8 cellular contexts compared by ENCODE assay signal in the genomic region with DNA sequence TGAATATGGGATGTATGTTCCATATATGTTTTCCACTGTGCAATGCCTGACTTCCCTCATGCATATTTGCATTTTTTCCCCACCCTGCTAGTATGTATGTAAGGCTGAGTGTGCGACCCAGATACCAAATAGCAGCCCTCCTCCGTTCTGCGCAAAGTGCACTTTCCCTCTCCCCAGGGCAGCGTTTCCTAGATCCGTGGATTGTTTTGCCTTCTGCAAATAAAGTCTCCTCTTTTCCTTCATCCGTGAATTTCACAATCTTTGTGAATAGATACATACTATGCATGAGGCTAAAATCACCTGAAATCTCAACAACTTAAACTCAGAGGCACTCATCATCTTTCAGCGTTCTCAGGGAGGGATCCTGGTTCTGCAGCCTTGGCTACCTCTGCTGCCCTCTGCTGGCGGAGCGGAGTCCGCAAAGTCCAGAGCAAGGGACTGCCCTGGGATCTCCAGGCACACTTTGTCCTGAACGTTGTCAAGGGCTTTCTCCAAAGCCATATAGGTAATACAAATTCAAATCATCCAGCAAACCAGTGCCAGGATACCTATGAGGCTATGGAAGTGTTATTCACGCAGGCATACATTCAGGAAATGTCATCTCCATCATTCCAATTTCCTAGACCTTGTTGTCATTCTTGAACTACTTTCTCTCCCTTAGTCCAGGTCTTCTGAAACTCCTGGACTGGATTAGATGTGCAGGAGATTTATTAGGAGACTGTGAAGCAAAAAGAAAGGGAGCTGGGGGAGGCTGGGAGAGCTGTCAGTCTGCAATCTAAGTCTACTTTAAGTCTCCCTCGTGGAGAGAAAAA. TPM values are rescaled to one million over a fixed set of nuclear protein-coding genes. Genes with fewer than 3 reads are reported as not detected.
DNase-seq lines count a peak whose midpoint lies in the region; ATAC-seq lines count a peak whose summit lies in the region.

No MANE protein-coding gene starts in this region.

- no peaks in the 10 kb centered on the region for H3K79me1 ChIP-seq in mesenchymal stem cell (replicated peaks; ENCODE audit: low read length, poor library complexity, severe bottlenecking)

- no peaks in the 10 kb centered on the region for H3K9me3 ChIP-seq in mesenchymal stem cell (ENCODE audit: control insufficient read depth, low read length)

- no peak overlapping the region for H3K23ac ChIP-seq in mesenchymal stem cell (ENCODE audit: low read length in 2 of 2)

- no peak overlapping the region for H3K4me3 ChIP-seq in mesenchymal stem cell (ENCODE audit: insufficient read depth in 1 of 2, low read depth in 1 of 2, low read length in 2 of 2)

- DNase-seq in AG08396 (ENCODE audit: low spot score) (peak; percentile 86), NCI-H2196 treated with DMSO at 0.1 percent for 48 hours (lab: John Stamatoyannopoulos, UW; ENCODE audit: unreplicated experiment) (peak; percentile 27), ecto neural progenitor cell (ENCODE audit: low spot score) (peak; percentile 73), mesenchymal stem cell (peak; percentile 60)
- DNase-seq in activated CD4-positive, alpha-beta T cell treated with anti-CD3 and anti-CD28 coated beads, Interleukin-2, amount 50 U/mL, for 24 hours (ENCODE audit: low read depth in 1 of 2, low spot score in 1 of 2) = peak; percentile 63 to 67
- DNase-seq in stimulated activated CD8-positive, alpha-beta memory T cell treated with anti-CD3 and anti-CD28 coated beads, Interleukin-15, amount 100 ng/mL, for 4 hours (ENCODE audit: low read depth in 2 of 2) = peak; percentile 27 to 51

- no peak overlapping the region for H2BK15ac ChIP-seq in mesenchymal stem cell (ENCODE audit: low read depth, poor library complexity, severe bottlenecking)

- H3K9ac ChIP-seq in mesenchymal stem cell (ENCODE audit: low read length) = no peak overlapping the region

- no peak overlapping the region for H2AFZ ChIP-seq in mesenchymal stem cell (ENCODE audit: low read depth, low read length)

- ATAC-seq in GM18499 (IDR thresholded peaks at IDR 0.05; ENCODE audit: insufficient read depth, unreplicated experiment) = peak; percentile 90
- ATAC-seq in HG02938 (IDR thresholded peaks at IDR 0.05; ENCODE audit: unreplicated experiment) = peak; percentile 83

- H3K14ac ChIP-seq in mesenchymal stem cell (ENCODE audit: low read length in 2 of 2) = no peak overlapping the region

- H3K36me3 ChIP-seq in mesenchymal stem cell (ENCODE audit: control insufficient read depth in 1 of 2, insufficient read depth in 2 of 2, low read depth in 1 of 2, low read length in 2 of 2) = no peaks in the 10 kb centered on the region

- H2BK120ac ChIP-seq in mesenchymal stem cell (ENCODE audit: low read depth, low read length) = no peak overlapping the region

- H3K18ac ChIP-seq in mesenchymal stem cell (ENCODE audit: low read depth in 1 of 2, low read length in 2 of 2) = no peak overlapping the region

- H3K4me1 ChIP-seq in mesenchymal stem cell (ENCODE audit: control insufficient read depth, insufficient read depth, low read depth, low read length) = no peaks in the 10 kb centered on the region

- H3K27me3 ChIP-seq in mesenchymal stem cell (ENCODE audit: control insufficient read depth in 1 of 2, insufficient read depth in 1 of 2, low read length in 2 of 2) = peaks cover 9 to 10% of the 10 kb centered on the region in 2 experiments

- no peak overlapping the region for H4K91ac ChIP-seq in mesenchymal stem cell (ENCODE audit: low read length)

- H3K4me2 ChIP-seq in mesenchymal stem cell (ENCODE audit: low read length, poor library complexity, severe bottlenecking) = no peak overlapping the region

- H2AK5ac ChIP-seq in mesenchymal stem cell (ENCODE audit: low read length, severe bottlenecking) = no peak overlapping the region

- no peak overlapping the region for H3K4ac ChIP-seq in mesenchymal stem cell (ENCODE audit: low read depth in 1 of 2, low read length in 2 of 2)

- WGBS in mesenchymal stem cell = 40% methylated on average over 13 of the region's 13 CpGs

- no peak overlapping the region for H2BK12ac ChIP-seq in mesenchymal stem cell (ENCODE audit: low read length in 2 of 2)

- H2BK5ac ChIP-seq in mesenchymal stem cell (ENCODE audit: low read depth, low read length, poor library complexity, severe bottlenecking) = no peak overlapping the region

- no peak overlapping the region for H4K8ac ChIP-seq in mesenchymal stem cell (ENCODE audit: low read length)

- no peak overlapping the region for H3K27ac ChIP-seq in mesenchymal stem cell (ENCODE audit: low read length, poor library complexity, severe bottlenecking)

RNA-seq across cellular contexts. Expression of gene CNTF, which starts 53.1 kb away (rescaled TPM):
- polyA plus RNA-seq in mesenchymal stem cell (2013, experiment 1 of 2) = 0.65 TPM
- polyA plus RNA-seq in mesenchymal stem cell (2013, experiment 2 of 2) = 0.51 TPM

RNA-seq across cellular contexts. Expression of gene GLYAT, which starts 56.2 kb away (rescaled TPM):
- polyA plus RNA-seq in mesenchymal stem cell (2013, experiment 1 of 2) = not detected
- polyA plus RNA-seq in mesenchymal stem cell (2013, experiment 2 of 2) = not detected

Comparison
In these comparisons a context has a peak if more than half of its experiments do, and no peak if none do; other contexts are left out.
1. DNase-seq: peak in every context shown above with its lines; median percentile 86 in AG08396; 73 in ecto neural progenitor cell; 65 in activated CD4-positive, alpha-beta T cell treated with anti-CD3 and anti-CD28 coated beads, Interleukin-2, amount 50 U/mL, for 24 hours; 60 in mesenchymal stem cell; 39 in stimulated activated CD8-positive, alpha-beta memory T cell treated with anti-CD3 and anti-CD28 coated beads, Interleukin-15, amount 100 ng/mL, for 4 hours; 27 in NCI-H2196 treated with DMSO at 0.1 percent for 48 hours.